In the genomic region with DNA sequence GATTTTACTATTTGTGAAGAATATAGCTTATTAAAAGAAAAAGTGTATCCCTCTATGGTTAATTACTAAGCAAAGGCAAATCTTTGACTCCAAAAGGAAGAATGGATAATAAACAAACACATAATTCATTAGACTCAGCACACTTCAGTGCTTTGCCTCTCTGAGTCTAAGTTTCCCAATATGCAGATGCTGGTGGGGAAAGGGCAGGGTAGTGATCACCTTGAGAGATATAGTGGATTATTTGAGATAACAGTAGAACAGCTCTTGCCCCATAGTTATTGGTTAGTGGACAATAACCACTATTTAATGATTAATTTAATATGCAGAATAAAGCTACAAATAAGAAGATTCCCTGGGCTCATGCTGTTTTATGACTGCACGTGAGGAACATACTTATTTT, we compare ENCODE assay signal across 19 cellular contexts.
DNase-seq lines count a peak whose midpoint lies in the region; ATAC-seq and TF ChIP-seq lines count a peak whose summit lies in the region.
"Had no signal": no experiment of that assay in that cellular context is flagged by ENCODE, and none has a peak within 500 bp of the region (broad histone marks: within the 10 kb centered on the region; RNA-seq: fewer than 3 reads in every experiment).

No MANE protein-coding gene starts in this region.

- H3K27me3 Mint-ChIP-seq in stimulated activated naive CD8-positive, alpha-beta T cell treated with anti-CD3 and anti-CD28 coated beads, Interleukin-15, amount 100 ng/mL, for 72 hours = no peaks in the 10 kb centered on the region
- H3K27me3 Mint-ChIP-seq: CD4-positive, alpha-beta T cell; CD8-positive, alpha-beta memory T cell had no signal

- H3K9me3 Mint-ChIP-seq in stimulated activated naive CD8-positive, alpha-beta T cell treated with anti-CD3 and anti-CD28 coated beads, Interleukin-15, amount 100 ng/mL, for 72 hours = no peaks in the 10 kb centered on the region
- H3K9me3 Mint-ChIP-seq: CD14-positive monocyte; CD4-positive, alpha-beta T cell; GM23338; H9 had no signal

- H3K4me3 ChIP-seq in LNCaP clone FGC (ENCODE audit: low read depth, low read length) = no peak overlapping the region
- H3K4me3 ChIP-seq: BLaER1 treated with 17β-estradiol and CSF1 and Interleukin-3, amounts not matched to agents 10 nM and 100 nM; GM12878; GM23338 had no signal

- H3K4me3 Mint-ChIP-seq in stimulated activated naive CD8-positive, alpha-beta T cell treated with anti-CD3 and anti-CD28 coated beads, Interleukin-15, amount 100 ng/mL, for 72 hours = no peak overlapping the region
- H3K4me3 Mint-ChIP-seq: CD14-positive monocyte; CD4-positive, alpha-beta T cell; CD8-positive, alpha-beta memory T cell; GM23338; H9 had no signal

- TF ChIP-seq CTCF in LNCaP clone FGC (IDR thresholded peaks at IDR 0.05; ENCODE audit: control insufficient read depth, extremely low read depth, insufficient read depth) = no peak

- no peaks in the 10 kb centered on the region for H3K4me1 Mint-ChIP-seq in stimulated activated naive CD8-positive, alpha-beta T cell treated with anti-CD3 and anti-CD28 coated beads, Interleukin-15, amount 100 ng/mL, for 72 hours
- H3K4me1 Mint-ChIP-seq: CD8-positive, alpha-beta memory T cell had no signal

- H3K27ac Mint-ChIP-seq in stimulated activated naive CD8-positive, alpha-beta T cell treated with anti-CD3 and anti-CD28 coated beads, Interleukin-15, amount 100 ng/mL, for 72 hours = no peak overlapping the region
- H3K27ac Mint-ChIP-seq: CD14-positive monocyte; CD4-positive, alpha-beta T cell; CD8-positive, alpha-beta memory T cell; GM23338; H9 had no signal

- peak; percentile 10 for DNase-seq in LNCaP clone FGC (ENCODE audit: low read depth)
- peak; percentile 61 for DNase-seq in NCI-H146 (lab: John Stamatoyannopoulos, UW)
- peak; percentile 8 for DNase-seq in foreskin melanocyte
- no peak for DNase-seq in SIG-M5 (lab: John Stamatoyannopoulos, UW)
- no peak for DNase-seq in NCI-H82 (lab: John Stamatoyannopoulos, UW)
- no peak for DNase-seq in stimulated activated naive CD8-positive, alpha-beta T cell treated with anti-CD3 and anti-CD28 coated beads, Interleukin-15, amount 100 ng/mL, for 72 hours
- DNase-seq: BE2C; CD4-positive, alpha-beta T cell; CD8-positive, alpha-beta memory T cell; DMS 273 treated with DMSO at 0.1 percent for 48 hours; DMS79; EL; GDM1; H9 had no signal

- ATAC-seq in stimulated activated naive CD8-positive, alpha-beta T cell treated with anti-CD3 and anti-CD28 coated beads, Interleukin-15, amount 100 ng/mL, for 72 hours = no peak
- ATAC-seq: GM12878, GM23338, HCT116 had no signal

Comparison
In these comparisons a context has a peak if more than half of its experiments do, and no peak if none do; other contexts are left out.
1. DNase-seq: peak in LNCaP clone FGC (single experiment), NCI-H146 (single experiment) and foreskin melanocyte (single experiment); none in SIG-M5 (single experiment), NCI-H82 (single experiment) and stimulated activated naive CD8-positive, alpha-beta T cell treated with anti-CD3 and anti-CD28 coated beads, Interleukin-15, amount 100 ng/mL, for 72 hours (0 of 2).